Comparison of ENCODE assay signal across 18 cellular contexts in genomic region chr7:139060838-139061237, GRCh38. TPM values are rescaled to one million over a fixed set of nuclear protein-coding genes. Genes with fewer than 3 reads are reported as not detected.
DNase-seq lines count a peak whose midpoint lies in the region; ATAC-seq, FAIRE-seq and TF ChIP-seq lines count a peak whose summit lies in the region.
"Had no signal": no experiment of that assay in that cellular context is flagged by ENCODE, and none has a peak within 500 bp of the region (broad histone marks: within the 10 kb centered on the region; RNA-seq: fewer than 3 reads in every experiment).

No MANE protein-coding gene starts in this region.

- no peak for FAIRE-seq in K562 (lab: Jason Lieb, UNC)
- FAIRE-seq: G401.6, GM12892 had no signal

- H3K9me3 Mint-ChIP-seq in activated CD4-positive, alpha-beta T cell treated with anti-CD3 and anti-CD28 coated beads, Interleukin-2, amount 10 ng/mL, durations not matched to agents 7 days and 5 days, result no peaks in the 10 kb centered on the region
- H3K9me3 Mint-ChIP-seq in HFFc6 (no peaks in the 10 kb centered on the region), natural killer cell (no peaks in the 10 kb centered on the region)
- H3K9me3 Mint-ChIP-seq: nephron progenitor cell, type B pancreatic cell had no signal

- H2AFZ ChIP-seq in K562 (ENCODE audit: low read depth, low read length), result no peak overlapping the region

- H3K9ac ChIP-seq in K562 (ENCODE audit: insufficient read depth in 1 of 2, low read depth in 2 of 2, low read length in 2 of 2), result no peak overlapping the region

- no peaks in the 10 kb centered on the region for H3K27me3 Mint-ChIP-seq in activated CD4-positive, alpha-beta T cell treated with anti-CD3 and anti-CD28 coated beads, Interleukin-2, amount 10 ng/mL, durations not matched to agents 7 days and 5 days
- peaks cover 2% of the 10 kb centered on the region for H3K27me3 Mint-ChIP-seq in HFFc6 (ENCODE audit: insufficient read depth)
- H3K27me3 Mint-ChIP-seq in natural killer cell (ENCODE audit: low read depth in 2 of 2), result no peaks in the 10 kb centered on the region
- H3K27me3 Mint-ChIP-seq: type B pancreatic cell had no signal

- no peak for ATAC-seq in K562
- no peak for ATAC-seq in natural killer cell

- no peaks in the 10 kb centered on the region for H3K79me2 ChIP-seq in K562 (ENCODE audit: control insufficient read depth, insufficient read depth, low read length)

- TF ChIP-seq CTCF in HFFc6 (IDR thresholded peaks at IDR 0.05) (no peak), K562 (IDR thresholded peaks at IDR 0.05 in 2 of 3, conservative IDR thresholded peaks at IDR 0.05 in 1 of 3; ENCODE audit: insufficient read depth in 2 of 3, low read depth in 1 of 3, low read length in 3 of 3) (no peak), natural killer cell (IDR thresholded peaks at IDR 0.05) (no peak), sigmoid colon (IDR thresholded peaks at IDR 0.05) (no peak)

- 84% methylated on average over 4 of the region's 4 CpGs for WGBS in K562 (ENCODE audit: insufficient coverage, low coverage, missing lambda C conversion rate)
- 77 to 83% methylated on average over 4 of the region's 4 CpGs for WGBS in sigmoid colon, 2 donors

- H3K27ac ChIP-seq in K562 (ENCODE audit: extremely low read depth, low read depth, low read length), result no peak overlapping the region
- no peak overlapping the region for H3K27ac ChIP-seq in sigmoid colon

- no peaks in the 10 kb centered on the region for H3K9me1 ChIP-seq in K562 (ENCODE audit: control insufficient read depth, insufficient read depth, low read length)

- H3K9me3 ChIP-seq in K562 (replicated peaks; ENCODE audit: control insufficient read depth, insufficient read depth, low read depth, low read length) (no peaks in the 10 kb centered on the region), sigmoid colon (no peaks in the 10 kb centered on the region)

- H3K27me3 ChIP-seq in K562 (ENCODE audit: control insufficient read depth in 2 of 2, insufficient read depth in 2 of 2, low read length in 2 of 2) (no peaks in the 10 kb centered on the region), sigmoid colon (no peaks in the 10 kb centered on the region)

- BruUV-seq in K562 (replicated peaks; lab: Mats Ljungman, UMichigan), result no TSS peak

- in situ Hi-C loops in K562 (cut with MboI), result no loop called here
- in situ Hi-C loops in ACHN (cut with HindIII; ENCODE audit: low pct_ligation_motif_present, low pct_unique_long_range_greater_than_20kb, low sequenced_read_pairs), result no loop called here

- no peak for TF ChIP-seq POLR2A in K562 (conservative IDR thresholded peaks at IDR 0.05)
- TF ChIP-seq POLR2A in sigmoid colon (IDR thresholded peaks at IDR 0.05), result no peak

- POLR2A ChIA-PET in activated CD4-positive, alpha-beta T cell treated with anti-CD3 and anti-CD28 coated beads, Interleukin-2, amount 10 ng/mL, durations not matched to agents 7 days and 5 days (lab: Charles Lee), result no interaction called here
- POLR2A ChIA-PET in K562 (lab: Yijun Ruan, JAX), result interaction anchor here (0.6 to 1.5 kb wide), 6 partner anchors 11 to 40 kb away, joined by 3 to 5 read pairs (median 4); no protein-coding TSS in a partner anchor

- peaks cover 83% of the 10 kb centered on the region for H3K36me3 Mint-ChIP-seq in activated CD4-positive, alpha-beta T cell treated with anti-CD3 and anti-CD28 coated beads, Interleukin-2, amount 10 ng/mL, durations not matched to agents 7 days and 5 days (ENCODE audit: low read depth)
- H3K36me3 Mint-ChIP-seq in HFFc6 (ENCODE audit: low read depth) (peaks cover 28% of the 10 kb centered on the region), natural killer cell (peaks cover 26% of the 10 kb centered on the region)

- H3K4me2 ChIP-seq in K562 (ENCODE audit: insufficient read depth, low read length), result no peak overlapping the region

- no peak for DNase-seq in activated CD4-positive, alpha-beta T cell treated with anti-CD3 and anti-CD28 coated beads, Interleukin-2, amount 10 ng/mL, durations not matched to agents 7 days and 5 days
- no peak for DNase-seq in activated CD4-positive, alpha-beta T cell treated with anti-CD3 and anti-CD28 coated beads for 4 hours
- peak; percentile 4 for DNase-seq in HFFc6
- no peak for DNase-seq in K562 (ENCODE audit: extremely low read depth in 1 of 4, low spot score in 3 of 4)
- DNase-seq in natural killer cell, result no peak
- DNase-seq in activated gamma-delta T cell treated with Interleukin-2 at 50 U/mL for 16 hours, result no peak
- no peak for DNase-seq in ACHN
- no peak for DNase-seq in sigmoid colon
- DNase-seq: activated effector memory CD4-positive, alpha-beta T cell treated with anti-CD3 and anti-CD28 coated beads, Interleukin-2, amount 50 U/mL, for 16 hours; GOT3; NCI-H1694 treated with DMSO at 0.1 percent for 48 hours; NCI-H446; nephron progenitor cell; right cardiac atrium; stimulated activated CD8-positive, alpha-beta memory T cell treated with anti-CD3 and anti-CD28 coated beads, Interleukin-4, amount 100 ng/mL, for 48 hours had no signal

- peaks cover 87% of the 10 kb centered on the region for H3K36me3 ChIP-seq in K562 (ENCODE audit: control insufficient read depth, insufficient read depth, low read length)
- H3K36me3 ChIP-seq in sigmoid colon, result peaks cover 3 to 86% (median 24%) of the 10 kb centered on the region in 4 donors

- H3K4me1 Mint-ChIP-seq in activated CD4-positive, alpha-beta T cell treated with anti-CD3 and anti-CD28 coated beads, Interleukin-2, amount 10 ng/mL, durations not matched to agents 7 days and 5 days, result peaks cover 67% of the 10 kb centered on the region
- H3K4me1 Mint-ChIP-seq in HFFc6 (ENCODE audit: low read depth) (peaks cover 7% of the 10 kb centered on the region), natural killer cell (peaks cover 45% of the 10 kb centered on the region in 2 donors)
- H3K4me1 Mint-ChIP-seq: nephron progenitor cell had no signal

- peak overlapping the region; percentile 42 for H3K27ac Mint-ChIP-seq in activated CD4-positive, alpha-beta T cell treated with anti-CD3 and anti-CD28 coated beads, Interleukin-2, amount 10 ng/mL, durations not matched to agents 7 days and 5 days
- H3K27ac Mint-ChIP-seq in HFFc6 (peak overlapping the region; percentile 39), natural killer cell (peak overlapping the region; percentile 81 to 82)
- H3K27ac Mint-ChIP-seq: type B pancreatic cell had no signal

- H3K4me1 ChIP-seq in K562 (replicated peaks in 1 of 2; ENCODE audit: control insufficient read depth in 2 of 2, insufficient read depth in 2 of 2, low read length in 2 of 2) (no peaks in the 10 kb centered on the region), sigmoid colon (no peaks in the 10 kb centered on the region)

- H3K4me3 Mint-ChIP-seq in activated CD4-positive, alpha-beta T cell treated with anti-CD3 and anti-CD28 coated beads, Interleukin-2, amount 10 ng/mL, durations not matched to agents 7 days and 5 days, result no peak overlapping the region
- H3K4me3 Mint-ChIP-seq in HFFc6 (no peak overlapping the region), natural killer cell (no peak overlapping the region)
- H3K4me3 Mint-ChIP-seq: nephron progenitor cell, type B pancreatic cell had no signal

- TF ChIP-seq EP300 in K562 (IDR thresholded peaks at IDR 0.05; ENCODE audit: low read length), result no peak
- TF ChIP-seq EP300 in sigmoid colon (IDR thresholded peaks at IDR 0.05), result no peak

- H4K20me1 ChIP-seq in K562 (replicated peaks; ENCODE audit: control insufficient read depth, insufficient read depth, low read length), result no peaks in the 10 kb centered on the region

- no peak for TF ChIP-seq RAD21 in K562 (CRISPR knock-in tag; conservative IDR thresholded peaks at IDR 0.05 in 1 of 2, IDR thresholded peaks at IDR 0.05 in 1 of 2)

- CTCF ChIA-PET in activated CD4-positive, alpha-beta T cell treated with anti-CD3 and anti-CD28 coated beads, Interleukin-2, amount 10 ng/mL, durations not matched to agents 7 days and 5 days (lab: Charles Lee), result interaction anchor here (0.9 to 19.6 kb wide), 6 partner anchors 9 to 35 kb away, joined by 3 to 225 read pairs (median 6); no protein-coding TSS in a partner anchor
- CTCF ChIA-PET in K562 (lab: Yijun Ruan, JAX; ENCODE audit: low intra/inter-chr PET ratio), result no interaction called here

- no peak overlapping the region for H3K4me3 ChIP-seq in K562
- H3K4me3 ChIP-seq in sigmoid colon, result no peak overlapping the region

- intact Hi-C loops in K562 (cut with micrococcal nuclease), result no loop called here
- intact Hi-C loops in natural killer cell (cut with micrococcal nuclease), result no loop called here
- intact Hi-C loops in sigmoid colon (cut with DNase I), result no loop called here

RNA-seq across cellular contexts. Expression of gene ZC3HAV1L, which starts 25.0 kb away (rescaled TPM):
- 10 to 100 TPM; 14.9 to 16.5 TPM for total RNA-seq in activated CD4-positive, alpha-beta T cell treated with anti-CD3 and anti-CD28 coated beads, Interleukin-2, amount 10 ng/mL, durations not matched to agents 7 days and 5 days
- 10 to 100 TPM in 4 of 6 experiments, 1 to 10 TPM in 2; 9.2 to 12.1 (median 10.3) TPM for total RNA-seq in HFFc6 (2021; fragmentation: NEBNext Ultra II Directional; extraction: Animal tissue kit (Norgen Biotek cat#: 25700))
- not detected in 2 replicates for total RNA-seq in K562 (2011; cell fraction: chromatin; rRNA removed; ENCODE audit: low replicate concordance)
- total RNA-seq in K562 (2011; cell fraction: nucleolus; rRNA removed), result not detected in 2 replicates
- total RNA-seq in K562 (2011; cell fraction: nucleoplasm; rRNA removed), result not detected in 2 replicates
- total RNA-seq in K562 (2014; rRNA removed) (not detected in 2 replicates), K562 (2014; rRNA removed; fragmentation: Illumina TruSeq; extraction: Trizol) (not detected in 2 replicates), K562 (2015; rRNA removed; fragmentation: Illumina TruSeq; extraction: Trizol) (not detected in 2 replicates), K562 (2021) (not detected in 2 replicates), natural killer cell (1 to 10 TPM in 2 of 3 donors, under 1 TPM in 1; 0.75 to 2.3 (median 1.1) TPM), sigmoid colon (10 to 100 TPM; 11.8 to 27.7 (median 17.0) TPM)
- polyA plus RNA-seq in K562 (2011; rRNA removed) (not detected in 2 replicates), K562 (2014; fragmentation: Illumina TruSeq; extraction: Trizol) (not detected in 2 replicates), K562 (2014; fragmentation: Nextera tagmentation; extraction: Ambion mirVana) (not detected), K562 (2014; rRNA removed) (not detected in 2 replicates), sigmoid colon (1 to 10 TPM in 1 of 3 donors, under 1 TPM in 1, not detected in 1; 0.92 to 1.9 TPM)
- not detected in 2 replicates for polyA plus RNA-seq in K562 (2011; cell fraction: cytosol; rRNA removed)
- polyA plus RNA-seq in K562 (2011; cell fraction: nucleus; rRNA removed), result not detected in 2 replicates
- not detected in 2 replicates for polyA plus RNA-seq in K562 (2012)
- not detected in 2 replicates for polyA minus RNA-seq in K562 (2011; rRNA and poly(A)+ RNA removed)
- not detected in 2 replicates for polyA minus RNA-seq in K562 (2011; cell fraction: cytosol; rRNA and poly(A)+ RNA removed)
- not detected in 2 replicates for polyA minus RNA-seq in K562 (2011; cell fraction: nucleus; rRNA and poly(A)+ RNA removed)

RNA-seq across cellular contexts. Expression of gene ZC3HAV1, which starts 48.7 kb away (rescaled TPM):
- 100 to 1,000 TPM; 124 to 129 TPM for total RNA-seq in activated CD4-positive, alpha-beta T cell treated with anti-CD3 and anti-CD28 coated beads, Interleukin-2, amount 10 ng/mL, durations not matched to agents 7 days and 5 days
- 10 to 100 TPM; 29.4 to 36.1 (median 33.1) TPM for total RNA-seq in HFFc6 (2021; fragmentation: NEBNext Ultra II Directional; extraction: Animal tissue kit (Norgen Biotek cat#: 25700))
- total RNA-seq in K562 (2011; cell fraction: chromatin; rRNA removed; ENCODE audit: low replicate concordance), result 53.8 and 57.1 TPM in 2 replicates
- 29.0 and 32.2 TPM in 2 replicates for total RNA-seq in K562 (2011; cell fraction: nucleolus; rRNA removed)
- total RNA-seq in K562 (2011; cell fraction: nucleoplasm; rRNA removed), result 34.5 and 41.2 TPM in 2 replicates
- total RNA-seq in K562 (2014; rRNA removed), result 23.9 and 26.4 TPM in 2 replicates
- total RNA-seq in K562 (2014; rRNA removed; fragmentation: Illumina TruSeq; extraction: Trizol), result 34.0 TPM in 2 replicates
- 38.9 and 40.5 TPM in 2 replicates for total RNA-seq in K562 (2015; rRNA removed; fragmentation: Illumina TruSeq; extraction: Trizol)
- 33.0 and 33.8 TPM in 2 replicates for total RNA-seq in K562 (2021)
- polyA plus RNA-seq in K562 (2011; rRNA removed), result 16.9 and 22.4 TPM in 2 replicates
- 13.3 and 18.4 TPM in 2 replicates for polyA plus RNA-seq in K562 (2011; cell fraction: cytosol; rRNA removed)
- polyA plus RNA-seq in K562 (2011; cell fraction: nucleus; rRNA removed), result 12.9 and 17.7 TPM in 2 replicates
- polyA plus RNA-seq in K562 (2012), result 20.5 and 21.0 TPM in 2 replicates
- polyA plus RNA-seq in K562 (2014; fragmentation: Illumina TruSeq; extraction: Trizol), result 22.8 and 30.9 TPM in 2 replicates
- 10 to 100 TPM; 11.9 to 13.4 TPM for polyA plus RNA-seq in K562 (2014; fragmentation: Nextera tagmentation; extraction: Ambion mirVana)
- polyA plus RNA-seq in K562 (2014; rRNA removed), result 18.0 and 18.7 TPM in 2 replicates
- polyA minus RNA-seq in K562 (2011; rRNA and poly(A)+ RNA removed), result 29.5 and 40.3 TPM in 2 replicates
- 24.2 and 28.1 TPM in 2 replicates for polyA minus RNA-seq in K562 (2011; cell fraction: cytosol; rRNA and poly(A)+ RNA removed)
- polyA minus RNA-seq in K562 (2011; cell fraction: nucleus; rRNA and poly(A)+ RNA removed), result 17.8 and 38.4 TPM in 2 replicates
- total RNA-seq in natural killer cell, result 100 to 1,000 TPM; 129 to 153 (median 137) TPM
- 10 to 100 TPM; 23.4 to 29.1 (median 26.1) TPM for total RNA-seq in sigmoid colon
- polyA plus RNA-seq in sigmoid colon, result 10 to 100 TPM in 2 of 3 donors, 1 to 10 TPM in 1; 4.2 to 20.5 (median 10.6) TPM
